8 cellular contexts compared by ENCODE assay signal in the genomic region with DNA sequence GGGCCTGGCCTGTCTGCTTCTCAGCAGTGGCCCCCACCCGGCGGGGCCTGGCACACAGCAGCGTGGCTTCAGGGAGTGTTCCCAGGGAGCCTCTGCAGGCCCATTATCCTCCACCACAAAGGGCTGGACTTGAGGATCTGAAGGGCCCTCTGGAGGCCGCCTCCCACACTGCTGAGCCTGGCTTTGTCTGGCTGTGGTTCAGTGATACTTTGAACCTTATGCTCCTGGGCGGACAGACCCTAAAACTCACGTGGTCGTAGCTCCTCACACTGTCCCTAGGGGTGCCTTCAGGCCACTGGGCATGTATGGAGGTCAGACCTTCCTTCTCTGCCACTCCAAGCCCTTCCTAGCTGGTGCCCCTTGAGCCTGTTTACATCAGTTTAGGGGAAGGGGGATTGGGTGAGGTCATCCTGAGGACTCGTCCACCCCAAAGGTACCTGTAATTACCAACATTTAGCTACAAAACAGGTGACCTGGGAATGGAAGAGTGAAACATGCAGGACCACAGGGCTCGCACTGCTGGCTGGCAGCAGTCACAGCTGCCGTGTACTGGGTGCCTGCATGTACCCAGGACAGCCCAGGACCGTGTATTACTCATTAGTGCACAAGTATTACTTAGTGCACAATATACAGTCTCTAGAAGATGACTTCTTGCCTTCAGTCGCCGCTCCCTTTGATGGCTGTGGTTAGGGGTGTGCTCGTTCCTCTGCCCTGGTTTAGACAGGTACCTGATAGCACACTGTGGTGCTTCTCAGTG. TPM values are rescaled to one million over a fixed set of nuclear protein-coding genes. Genes with fewer than 3 reads are reported as not detected.
DNase-seq lines count a peak whose midpoint lies in the region; ATAC-seq, FAIRE-seq and TF ChIP-seq lines count a peak whose summit lies in the region.

No MANE protein-coding gene starts in this region.

- H4K8ac ChIP-seq in IMR-90 (ENCODE audit: low read depth in 2 of 2, low read length in 2 of 2) = no peak overlapping the region

- H3K4me1 ChIP-seq in A673 (ENCODE audit: insufficient read depth, low read length, poor library complexity, severe bottlenecking) = no peaks in the 10 kb centered on the region
- H3K4me1 ChIP-seq in IMR-90 (ENCODE audit: control insufficient read depth, insufficient read depth, low read length) = peaks cover 4% of the 10 kb centered on the region; the same call in 1 of the 2 replicates
- H3K4me1 ChIP-seq in K562 (replicated peaks in 1 of 2; ENCODE audit: control insufficient read depth in 2 of 2, insufficient read depth in 2 of 2, low read length in 2 of 2) = peaks cover 0 to 4% of the 10 kb centered on the region in 2 experiments; a peak in 2 of 5 replicates
- H3K4me1 ChIP-seq in right lobe of liver = peaks cover 0 to 82% (median 29%) of the 10 kb centered on the region in 4 donors

- CTCF ChIA-PET in A673 (lab: Charles Lee) (no interaction called here), IMR-90 (lab: Yijun Ruan, JAX) (no interaction called here), K562 (lab: Yijun Ruan, JAX; ENCODE audit: low intra/inter-chr PET ratio) (no interaction called here)

- in situ Hi-C loops in IMR-90 (cut with MboI; ENCODE audit: low sequenced_read_pairs) = no loop called here
- in situ Hi-C loops in K562 (cut with MboI) = no loop called here

- no peak overlapping the region for H2BK15ac ChIP-seq in IMR-90 (ENCODE audit: low read depth, low read length)

- H4K91ac ChIP-seq in IMR-90 (ENCODE audit: insufficient read depth, low read depth, low read length) = no peak overlapping the region

- no peak overlapping the region for H2BK20ac ChIP-seq in IMR-90 (ENCODE audit: low read depth, low read length)

- TF ChIP-seq RAD21 in IMR-90 (IDR thresholded peaks at IDR 0.05; ENCODE audit: low read length) (no peak), K562 (CRISPR knock-in tag; conservative IDR thresholded peaks at IDR 0.05 in 1 of 2, IDR thresholded peaks at IDR 0.05 in 1 of 2) (peak in 1 of 2 experiments; percentile 35; a peak in 1 of 4 replicates)

- dilution Hi-C loops in IMR-90 (cut with HindIII; ENCODE audit: low sequenced_read_pairs, unreplicated experiment) = no loop called here

- POLR2A ChIA-PET in A673 (lab: Charles Lee; ENCODE audit: low non-redundant PET) (no interaction called here), IMR-90 (lab: Charles Lee; ENCODE audit: unreplicated experiment) (interaction anchor here (0.6 kb wide), 1 partner anchor 190 kb away, joined by 4 read pairs; no protein-coding TSS in a partner anchor), K562 (lab: Yijun Ruan, JAX) (interaction anchor here (0.6 to 2.7 kb wide), 7 partner anchors 9 to 1071 kb away, joined by 3 to 10 read pairs (median 4); a partner anchor contains a TSS)

- no peak for TF ChIP-seq EP300 in K562 (IDR thresholded peaks at IDR 0.05; ENCODE audit: low read length)

- no TSS peak for BruUV-seq in A673 (replicated peaks; lab: Mats Ljungman, UMichigan)
- no TSS peak for BruUV-seq in IMR-90 (replicated peaks; lab: Mats Ljungman, UMichigan)
- BruUV-seq in K562 (replicated peaks; lab: Mats Ljungman, UMichigan) = no TSS peak

- no peak overlapping the region for H3K18ac ChIP-seq in IMR-90 (ENCODE audit: low read depth, low read length)

- H3K27me3 ChIP-seq in A673 (replicated peaks; ENCODE audit: insufficient read depth, low read depth, low read length, poor library complexity) (no peaks in the 10 kb centered on the region), IMR-90 (ENCODE audit: control insufficient read depth, insufficient read depth, low read length) (no peaks in the 10 kb centered on the region), K562 (ENCODE audit: control insufficient read depth in 2 of 2, insufficient read depth in 2 of 2, low read length in 2 of 2) (no peaks in the 10 kb centered on the region), right lobe of liver (no peaks in the 10 kb centered on the region)

- peaks cover 27 to 40% of the 10 kb centered on the region in 2 experiments; a peak in 3 of 4 replicates for H3K79me1 ChIP-seq in IMR-90 (ENCODE audit: low read depth in 1 of 2, low read length in 2 of 2)

- H3K4ac ChIP-seq in IMR-90 (ENCODE audit: low read depth, low read length) = no peak overlapping the region

- no peak overlapping the region for H3K9ac ChIP-seq in IMR-90 (ENCODE audit: low read depth, low read length)
- H3K9ac ChIP-seq in K562 (ENCODE audit: insufficient read depth in 1 of 2, low read depth in 2 of 2, low read length in 2 of 2) = peak overlapping the region in 1 of 2 experiments; percentile 29; a peak in 1 of 4 replicates

- 100% methylated on average over 2 of the region's 14 CpGs; no CpG with 5 or more reads in 1 of the 2 experiments for WGBS in IMR-90 (ENCODE audit: extremely low coverage in 2 of 2, insufficient read length in 1 of 2), 2 experiments
- 84% methylated on average over 14 of the region's 14 CpGs for WGBS in K562 (ENCODE audit: insufficient coverage, low coverage, missing lambda C conversion rate)
- WGBS in right lobe of liver (ENCODE audit: insufficient coverage, low coverage, low lambda C conversion rate, missing lambda C conversion rate) = 33% methylated on average over 5 of the region's 14 CpGs

- no peak overlapping the region for H3K23ac ChIP-seq in IMR-90 (ENCODE audit: low read depth, low read length)

- no peaks in the 10 kb centered on the region; the same call in 2 of the 3 replicates for H3K79me2 ChIP-seq in K562 (ENCODE audit: control insufficient read depth, insufficient read depth, low read length)

- H2AFZ ChIP-seq in IMR-90 (replicated peaks; ENCODE audit: low read length, poor library complexity) (no peak overlapping the region), K562 (ENCODE audit: low read depth, low read length) (no peak overlapping the region)

- H3K27ac ChIP-seq in A673 (ENCODE audit: low read depth, low read length, poor library complexity, severe bottlenecking) = peak overlapping the region; percentile 10
- H3K27ac ChIP-seq in IMR-90 (ENCODE audit: insufficient read depth, low read length) = no peak overlapping the region
- no peak overlapping the region for H3K27ac ChIP-seq in K562 (ENCODE audit: extremely low read depth, low read depth, low read length)
- peak overlapping the region in 2 of 3 donors; percentile 22 to 90 for H3K27ac ChIP-seq in right lobe of liver

- H2AK9ac ChIP-seq in IMR-90 (replicated peaks; ENCODE audit: low read depth, low read length, poor library complexity) = peak overlapping the region; percentile 44

- TF ChIP-seq POLR2A in IMR-90 (IDR thresholded peaks at IDR 0.05; ENCODE audit: low read depth, low read length) (no peak), K562 (conservative IDR thresholded peaks at IDR 0.05) (0 out of 2 replicates have a peak, but pooled peaks have one; percentile 38), right lobe of liver (IDR thresholded peaks at IDR 0.05) (no peak)

- H3K9me1 ChIP-seq in IMR-90 (ENCODE audit: insufficient read depth, low read length) (no peaks in the 10 kb centered on the region; the same call in 1 of the 2 replicates), K562 (ENCODE audit: control insufficient read depth, insufficient read depth, low read length) (no peaks in the 10 kb centered on the region)

- TF ChIP-seq CTCF in A673 (conservative IDR thresholded peaks at IDR 0.05; ENCODE audit: low read depth, low read length) = no peak
- no peak for TF ChIP-seq CTCF in IMR-90 (conservative IDR thresholded peaks at IDR 0.05; ENCODE audit: low read depth, low read length)
- peak in 2 of 3 experiments; percentile 44 to 46; a peak in 5 of 6 replicates for TF ChIP-seq CTCF in K562 (IDR thresholded peaks at IDR 0.05 in 2 of 3, conservative IDR thresholded peaks at IDR 0.05 in 1 of 3; ENCODE audit: insufficient read depth in 2 of 3, low read depth in 1 of 3, low read length in 3 of 3)
- peak in 3 of 4 donors; percentile 25 to 50 (median 26) for TF ChIP-seq CTCF in right lobe of liver (IDR thresholded peaks at IDR 0.05)

- no peak overlapping the region for H3K14ac ChIP-seq in IMR-90 (replicated peaks; ENCODE audit: low read depth, low read length)

- peak; percentile 51 for ATAC-seq in IMR-90 (ENCODE audit: low read depth)
- peak; percentile 81 for ATAC-seq in K562
- peak; percentile 66 to 74 (median 74) for ATAC-seq in right lobe of liver
- ATAC-seq in GM18517 (IDR thresholded peaks at IDR 0.05; ENCODE audit: unreplicated experiment) = no peak
- ATAC-seq in GM18868 (IDR thresholded peaks at IDR 0.05; ENCODE audit: unreplicated experiment) = no peak

- FAIRE-seq in K562 (lab: Jason Lieb, UNC) = no peak

- H3K4me3 ChIP-seq in A673 (ENCODE audit: low read depth, low read length, poor library complexity, severe bottlenecking) (no peak overlapping the region), IMR-90 (ENCODE audit: insufficient read depth, low read depth, low read length) (no peak overlapping the region), K562 (no peak overlapping the region), right lobe of liver (no peak overlapping the region)

- H2BK5ac ChIP-seq in IMR-90 (ENCODE audit: low read depth, low read length, poor library complexity, severe bottlenecking) = no peak overlapping the region

- no peak overlapping the region for H3K56ac ChIP-seq in IMR-90 (ENCODE audit: extremely low read depth, insufficient read depth, low read length)

- H3K9me3 ChIP-seq in A673 (ENCODE audit: low read depth, low read length, poor library complexity, severe bottlenecking) (no peaks in the 10 kb centered on the region), IMR-90 (ENCODE audit: control insufficient read depth, insufficient read depth, low read length) (no peaks in the 10 kb centered on the region), K562 (replicated peaks; ENCODE audit: control insufficient read depth, insufficient read depth, low read depth, low read length) (no peaks in the 10 kb centered on the region), right lobe of liver (no peaks in the 10 kb centered on the region)

- H3K4me2 ChIP-seq in IMR-90 (ENCODE audit: low read depth, low read length) (no peak overlapping the region), K562 (ENCODE audit: insufficient read depth, low read length) (no peak overlapping the region)

- intact Hi-C loops in A673 (cut with micrococcal nuclease; ENCODE audit: unreplicated experiment) = no loop called here
- intact Hi-C loops in IMR-90 (cut with micrococcal nuclease) = no loop called here
- intact Hi-C loops in K562 (cut with micrococcal nuclease) = no loop called here
- intact Hi-C loops in right lobe of liver (cut with DNase I) = no loop called here

- H4K5ac ChIP-seq in IMR-90 (ENCODE audit: low read depth, low read length) = no peak overlapping the region

- no peak overlapping the region for H2AK5ac ChIP-seq in IMR-90 (ENCODE audit: low read depth, low read length)

- H3K36me3 ChIP-seq in A673 (ENCODE audit: insufficient read depth, low read length, poor library complexity, severe bottlenecking) = peaks cover 74% of the 10 kb centered on the region
- H3K36me3 ChIP-seq in IMR-90 (ENCODE audit: control insufficient read depth, insufficient read depth, low read length) = peaks cover 55% of the 10 kb centered on the region
- H3K36me3 ChIP-seq in K562 (ENCODE audit: control insufficient read depth, insufficient read depth, low read length) = peaks cover 99% of the 10 kb centered on the region
- peaks cover 5 to 96% (median 36%) of the 10 kb centered on the region in 4 donors for H3K36me3 ChIP-seq in right lobe of liver

- no peak overlapping the region for H2BK120ac ChIP-seq in IMR-90 (ENCODE audit: low read depth, low read length)

- H4K20me1 ChIP-seq in IMR-90 (ENCODE audit: insufficient read depth, low read length) (peaks cover 9% of the 10 kb centered on the region; the same call in 1 of the 2 replicates), K562 (replicated peaks; ENCODE audit: control insufficient read depth, insufficient read depth, low read length) (peaks cover 14% of the 10 kb centered on the region)

- no peak for DNase-seq in A673 (ENCODE audit: low spot score)
- no peak for DNase-seq in IMR-90
- DNase-seq in K562 (ENCODE audit: extremely low read depth in 1 of 4, low spot score in 3 of 4) = peak in 3 of 4 experiments; percentile 34 to 51 (median 43)
- DNase-seq in right lobe of liver = peak; percentile 47 to 79 (median 77)
- DNase-seq in CD1c-positive myeloid dendritic cell (ENCODE audit: extremely low spot score) = no peak
- no peak for DNase-seq in GM03348 (ENCODE audit: low spot score)

RNA-seq across cellular contexts. Expression of a gene that starts 8.5 kb away (rescaled TPM):
- total RNA-seq in A673 (2021) (102 and 118 TPM in 2 replicates), IMR-90 (2012; rRNA removed) (173 and 191 TPM in 2 replicates), K562 (2014; rRNA removed) (142 and 188 TPM in 2 replicates), K562 (2014; rRNA removed; fragmentation: Illumina TruSeq; extraction: Trizol) (60.4 and 81.2 TPM in 2 replicates), K562 (2015; rRNA removed; fragmentation: Illumina TruSeq; extraction: Trizol) (124 and 128 TPM in 2 replicates), K562 (2021) (120 TPM in 2 replicates), right lobe of liver (100 to 1,000 TPM; 159 to 424 (median 359) TPM)
- polyA plus RNA-seq in IMR-90 (2012; rRNA removed) (182 and 198 TPM in 2 replicates), K562 (2011; rRNA removed) (140 and 170 TPM in 2 replicates), K562 (2014; fragmentation: Illumina TruSeq; extraction: Trizol) (108 and 122 TPM in 2 replicates), K562 (2014; fragmentation: Nextera tagmentation; extraction: Ambion mirVana) (10 to 100 TPM; 38.9 to 59.0 TPM), K562 (2014; rRNA removed) (144 and 164 TPM in 2 replicates)
- polyA plus RNA-seq in IMR-90 (2012; cell fraction: cytosol; rRNA removed) = 283 and 302 TPM in 2 replicates
- polyA plus RNA-seq in IMR-90 (2012; cell fraction: nucleus; rRNA removed; ENCODE audit: low replicate concordance) = 132 and 215 TPM in 2 replicates
- 153 and 249 TPM in 2 replicates for total RNA-seq in K562 (2011; cell fraction: chromatin; rRNA removed; ENCODE audit: low replicate concordance)
- 152 and 167 TPM in 2 replicates for total RNA-seq in K562 (2011; cell fraction: nucleolus; rRNA removed)
- 169 and 188 TPM in 2 replicates for total RNA-seq in K562 (2011; cell fraction: nucleoplasm; rRNA removed)
- 244 and 362 TPM in 2 replicates for polyA plus RNA-seq in K562 (2011; cell fraction: cytosol; rRNA removed)
- 198 and 228 TPM in 2 replicates for polyA plus RNA-seq in K562 (2011; cell fraction: nucleus; rRNA removed)
- polyA plus RNA-seq in K562 (2012) = 125 and 212 TPM in 2 replicates
- polyA minus RNA-seq in K562 (2011; rRNA and poly(A)+ RNA removed) = 88.7 and 103 TPM in 2 replicates
- polyA minus RNA-seq in K562 (2011; cell fraction: cytosol; rRNA and poly(A)+ RNA removed) = 76.4 and 82.6 TPM in 2 replicates
- polyA minus RNA-seq in K562 (2011; cell fraction: nucleus; rRNA and poly(A)+ RNA removed) = 75.5 and 95.9 TPM in 2 replicates

RNA-seq across cellular contexts. Expression of a gene that starts 34.2 kb away (rescaled TPM):
- total RNA-seq in A673 (2021) (17.2 and 18.0 TPM in 2 replicates), IMR-90 (2012; rRNA removed) (9.1 and 10.8 TPM in 2 replicates), K562 (2014; rRNA removed) (14.8 and 15.1 TPM in 2 replicates), K562 (2014; rRNA removed; fragmentation: Illumina TruSeq; extraction: Trizol) (14.8 and 15.3 TPM in 2 replicates), K562 (2015; rRNA removed; fragmentation: Illumina TruSeq; extraction: Trizol) (14.4 and 15.5 TPM in 2 replicates), K562 (2021) (16.6 and 18.9 TPM in 2 replicates), right lobe of liver (1 to 10 TPM; 4.3 to 6.6 (median 5.5) TPM)
- polyA plus RNA-seq in IMR-90 (2012; rRNA removed) (5.8 and 6.3 TPM in 2 replicates), K562 (2011; rRNA removed) (43.2 and 46.6 TPM in 2 replicates), K562 (2014; fragmentation: Illumina TruSeq; extraction: Trizol) (20.1 and 21.2 TPM in 2 replicates), K562 (2014; fragmentation: Nextera tagmentation; extraction: Ambion mirVana) (1 to 10 TPM; 2.3 to 4.7 TPM), K562 (2014; rRNA removed) (16.3 and 16.9 TPM in 2 replicates)
- polyA plus RNA-seq in IMR-90 (2012; cell fraction: cytosol; rRNA removed) = 2.6 and 3.2 TPM in 2 replicates
- 7.5 and 15.3 TPM in 2 replicates for polyA plus RNA-seq in IMR-90 (2012; cell fraction: nucleus; rRNA removed; ENCODE audit: low replicate concordance)
- total RNA-seq in K562 (2011; cell fraction: chromatin; rRNA removed; ENCODE audit: low replicate concordance) = 41.8 and 45.3 TPM in 2 replicates
- 38.3 and 44.4 TPM in 2 replicates for total RNA-seq in K562 (2011; cell fraction: nucleolus; rRNA removed)
- 44.4 and 47.6 TPM in 2 replicates for total RNA-seq in K562 (2011; cell fraction: nucleoplasm; rRNA removed)
- polyA plus RNA-seq in K562 (2011; cell fraction: cytosol; rRNA removed) = 33.1 and 42.6 TPM in 2 replicates
- 43.6 and 54.0 TPM in 2 replicates for polyA plus RNA-seq in K562 (2011; cell fraction: nucleus; rRNA removed)
- 13.7 and 13.8 TPM in 2 replicates for polyA plus RNA-seq in K562 (2012)
- 43.5 and 52.8 TPM in 2 replicates for polyA minus RNA-seq in K562 (2011; rRNA and poly(A)+ RNA removed)
- 15.8 and 19.3 TPM in 2 replicates for polyA minus RNA-seq in K562 (2011; cell fraction: cytosol; rRNA and poly(A)+ RNA removed)
- polyA minus RNA-seq in K562 (2011; cell fraction: nucleus; rRNA and poly(A)+ RNA removed) = 20.2 and 29.5 TPM in 2 replicates

RNA-seq across cellular contexts. Expression of a gene that starts 54.7 kb away (rescaled TPM):
- total RNA-seq in A673 (2021) = 55.1 and 68.8 TPM in 2 replicates
- total RNA-seq in IMR-90 (2012; rRNA removed) = 67.5 and 71.9 TPM in 2 replicates
- polyA plus RNA-seq in IMR-90 (2012; rRNA removed) = 42.7 and 48.0 TPM in 2 replicates
- 18.3 and 30.3 TPM in 2 replicates for polyA plus RNA-seq in IMR-90 (2012; cell fraction: cytosol; rRNA removed)
- polyA plus RNA-seq in IMR-90 (2012; cell fraction: nucleus; rRNA removed; ENCODE audit: low replicate concordance) = 7.5 and 23.9 TPM in 2 replicates
- total RNA-seq in K562 (2011; cell fraction: chromatin; rRNA removed; ENCODE audit: low replicate concordance) = 50.0 and 70.5 TPM in 2 replicates
- 44.6 and 55.7 TPM in 2 replicates for total RNA-seq in K562 (2011; cell fraction: nucleolus; rRNA removed)
- total RNA-seq in K562 (2011; cell fraction: nucleoplasm; rRNA removed) = 43.4 and 44.5 TPM in 2 replicates
- total RNA-seq in K562 (2014; rRNA removed) = 61.1 and 70.2 TPM in 2 replicates
- total RNA-seq in K562 (2014; rRNA removed; fragmentation: Illumina TruSeq; extraction: Trizol) = 102 and 104 TPM in 2 replicates
- total RNA-seq in K562 (2015; rRNA removed; fragmentation: Illumina TruSeq; extraction: Trizol) = 82.0 and 85.0 TPM in 2 replicates
- 69.0 and 73.1 TPM in 2 replicates for total RNA-seq in K562 (2021)
- polyA plus RNA-seq in K562 (2011; rRNA removed) = 70.3 and 95.1 TPM in 2 replicates
- 41.3 and 55.7 TPM in 2 replicates for polyA plus RNA-seq in K562 (2011; cell fraction: cytosol; rRNA removed)
- polyA plus RNA-seq in K562 (2011; cell fraction: nucleus; rRNA removed) = 23.3 and 26.4 TPM in 2 replicates
- 52.5 and 66.7 TPM in 2 replicates for polyA plus RNA-seq in K562 (2012)
- polyA plus RNA-seq in K562 (2014; fragmentation: Illumina TruSeq; extraction: Trizol) = 89.6 and 91.7 TPM in 2 replicates
- polyA plus RNA-seq in K562 (2014; fragmentation: Nextera tagmentation; extraction: Ambion mirVana) = 10 to 100 TPM; 18.9 to 39.4 TPM
- polyA plus RNA-seq in K562 (2014; rRNA removed) = 74.4 and 85.6 TPM in 2 replicates
- polyA minus RNA-seq in K562 (2011; rRNA and poly(A)+ RNA removed) = 104 and 115 TPM in 2 replicates
- polyA minus RNA-seq in K562 (2011; cell fraction: cytosol; rRNA and poly(A)+ RNA removed) = 34.6 and 39.5 TPM in 2 replicates
- 23.8 and 26.3 TPM in 2 replicates for polyA minus RNA-seq in K562 (2011; cell fraction: nucleus; rRNA and poly(A)+ RNA removed)
- 10 to 100 TPM; 11.7 to 18.1 (median 14.4) TPM for total RNA-seq in right lobe of liver

Comparison
In these comparisons a context has a peak if more than half of its experiments do, and no peak if none do; other contexts are left out.
1. DNase-seq: peak in K562 (3 of 4) and right lobe of liver (3 of 3); none in A673 (single experiment), IMR-90 (single experiment), CD1c-positive myeloid dendritic cell (single experiment) and GM03348 (single experiment).
2. H3K27ac ChIP-seq: peak in A673 (single experiment) and right lobe of liver (2 of 3); none in IMR-90 (single experiment) and K562 (single experiment).
3. CTCF ChIP-seq: peak in K562 (2 of 3) and right lobe of liver (3 of 4); none in A673 (single experiment) and IMR-90 (single experiment).
4. ATAC-seq: peak in IMR-90 (single experiment), K562 (single experiment) and right lobe of liver (4 of 4); none in GM18517 (single experiment) and GM18868 (single experiment).